7 cellular contexts compared by ENCODE assay signal in the genomic region with DNA sequence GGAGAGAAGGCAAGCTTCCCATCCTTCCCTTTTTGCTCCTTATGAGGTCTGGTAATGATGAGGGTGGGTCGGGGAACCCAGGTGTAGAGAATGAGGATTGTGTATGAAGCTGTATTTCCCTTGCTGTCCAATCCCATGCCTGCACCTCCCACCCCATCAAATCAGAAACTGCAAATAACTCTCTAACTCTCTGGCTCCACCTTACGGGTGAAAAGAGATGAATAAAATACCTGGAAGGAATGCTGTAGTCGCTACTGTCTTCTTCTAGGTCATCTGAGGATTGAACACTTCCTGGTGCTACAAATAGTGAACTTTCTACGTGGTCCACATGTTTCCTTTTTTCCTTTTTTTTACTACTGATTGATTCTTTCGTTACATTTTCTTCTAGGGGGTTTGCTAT. TPM values are rescaled to one million over a fixed set of nuclear protein-coding genes. Genes with fewer than 3 reads are reported as not detected.
DNase-seq lines count a peak whose midpoint lies in the region; ATAC-seq, FAIRE-seq and TF ChIP-seq lines count a peak whose summit lies in the region.

No MANE protein-coding gene starts in this region.

- SMC1A ChIA-PET in GM12878 (lab: Charles Lee; ENCODE audit: uncharacterized antibody, unreplicated experiment) = interaction anchor here (0.9 to 2.9 kb wide), 12 partner anchors 10 to 115 kb away, joined by 3 to 18 read pairs (median 4); no protein-coding TSS in a partner anchor

- no peak overlapping the region for H3K4me3 Mint-ChIP-seq in osteocyte (ENCODE audit: unreplicated experiment)

- H3K4me1 ChIP-seq in GM12878 (ENCODE audit: control insufficient read depth, insufficient read depth, low read length) = no peaks in the 10 kb centered on the region

- no peak overlapping the region for H3K27ac Mint-ChIP-seq in osteocyte (ENCODE audit: unreplicated experiment)

- CTCF ChIA-PET in GM12878 (lab: Yijun Ruan, JAX) = interaction anchor here (0.6 to 4.6 kb wide), 23 partner anchors 9 to 508 kb away, joined by 3 to 54 read pairs (median 4); no protein-coding TSS in a partner anchor

- H3K4me3 ChIP-seq in HL-60 (replicated peaks; ENCODE audit: insufficient read depth, low read length) = no peak overlapping the region
- no peak overlapping the region for H3K4me3 ChIP-seq in GM12878

- no TSS peak for BruUV-seq in GM12878 (replicated peaks; lab: Mats Ljungman, UMichigan)

- H2AFZ ChIP-seq in GM12878 (ENCODE audit: control insufficient read depth, low read depth, low read length) = no peak overlapping the region

- TF ChIP-seq POLR2A in GM12892 (IDR thresholded peaks at IDR 0.05; ENCODE audit: low read depth, low read length) (no peak), GM12878 (IDR thresholded peaks at IDR 0.05; ENCODE audit: low read depth, low read length) (no peak)

- TF ChIP-seq CTCF in HL-60 (IDR thresholded peaks at IDR 0.05; ENCODE audit: insufficient read depth, low read length) = no peak
- TF ChIP-seq CTCF in GM12878 (IDR thresholded peaks at IDR 0.05 in 2 of 3, conservative IDR thresholded peaks at IDR 0.05 in 1 of 3; ENCODE audit: control insufficient read depth in 2 of 3, extremely low read depth in 1 of 3, insufficient read depth in 1 of 3, low read depth in 3 of 3, low read length in 3 of 3) = peak; percentile 30 to 53 (median 52); a peak in 5 of 6 replicates
- TF ChIP-seq CTCF in osteocyte (IDR thresholded peaks at IDR 0.05) = peak; percentile 20

- H3K36me3 ChIP-seq in GM12878 (ENCODE audit: control insufficient read depth in 2 of 2, insufficient read depth in 2 of 2, low read length in 1 of 2) = no peaks in the 10 kb centered on the region; a peak in 1 of 4 replicates

- in situ Hi-C loops in GM12878 (cut with MboI) = loop anchor here (10.0 kb wide), 1 partner anchor 511 kb away; no protein-coding TSS in a partner anchor

- no peak overlapping the region for H3K27ac ChIP-seq in HL-60 (replicated peaks)
- no peak overlapping the region for H3K27ac ChIP-seq in GM12878 (ENCODE audit: control insufficient read depth, insufficient read depth)

- H3K79me2 ChIP-seq in GM12878 (ENCODE audit: control insufficient read depth, insufficient read depth, low read length) = no peaks in the 10 kb centered on the region

- H4K20me1 ChIP-seq in GM12878 (ENCODE audit: control insufficient read depth, insufficient read depth) = no peaks in the 10 kb centered on the region

- TF ChIP-seq EP300 in GM12878 (IDR thresholded peaks at IDR 0.05; ENCODE audit: borderline replicate concordance in 1 of 2, control insufficient read depth in 1 of 2, low read depth in 2 of 2, low read length in 2 of 2) = no peak

- no peaks in the 10 kb centered on the region for H3K9me3 Mint-ChIP-seq in osteocyte (ENCODE audit: unreplicated experiment)

- RAD21 ChIA-PET in GM12878 (lab: Charles Lee; ENCODE audit: unreplicated experiment) = interaction anchor here (0.7 to 2.5 kb wide), 15 partner anchors 9 to 507 kb away, joined by 3 to 15 read pairs (median 3); no protein-coding TSS in a partner anchor

- no peaks in the 10 kb centered on the region for H3K4me1 Mint-ChIP-seq in osteocyte (ENCODE audit: unreplicated experiment)

- H3K36me3 Mint-ChIP-seq in osteocyte (ENCODE audit: unreplicated experiment) = no peaks in the 10 kb centered on the region

- POLR2A ChIA-PET in GM12878 (lab: Charles Lee) = interaction anchor here (0.9 to 1.3 kb wide), 2 partner anchors 12 to 22 kb away, joined by 4 read pairs; no protein-coding TSS in a partner anchor

- WGBS in GM12878 (ENCODE audit: insufficient coverage, insufficient replicate concordance, low lambda C conversion rate, missing lambda C conversion rate) = 24% methylated on average over 5 of the region's 5 CpGs

- no peaks in the 10 kb centered on the region for H3K9me3 ChIP-seq in GM12878 (replicated peaks; ENCODE audit: control insufficient read depth, insufficient read depth, low read length)

- H3K4me2 ChIP-seq in GM12878 (ENCODE audit: control insufficient read depth, insufficient read depth) = no peak overlapping the region

- peak; percentile 88 for ATAC-seq in GM12878

- intact Hi-C loops in GM12878 (cut with micrococcal nuclease; ENCODE audit: unreplicated experiment) = loop anchor here (2.0 kb wide), 1 partner anchor 507 kb away; no protein-coding TSS in a partner anchor

- no peak overlapping the region for H3K9ac ChIP-seq in GM12878 (ENCODE audit: control insufficient read depth, insufficient read depth, low read length)

- peak; percentile 75 for TF ChIP-seq RAD21 in GM12878 (IDR thresholded peaks at IDR 0.05; ENCODE audit: insufficient read depth, low read depth, low read length)

- no peak for DNase-seq in GM12892 (ENCODE audit: insufficient read length)
- DNase-seq in HL-60 (ENCODE audit: low read depth in 1 of 2, low spot score in 1 of 2) = peak; percentile 10 to 39
- DNase-seq in GM12878 (ENCODE audit: low read depth, low spot score) = no peak
- DNase-seq in osteocyte (ENCODE audit: extremely low spot score, unreplicated experiment) = no peak
- DNase-seq in occipital lobe (lab: John Stamatoyannopoulos, UW) = no peak
- DNase-seq in cortex of kidney (lab: John Stamatoyannopoulos, UW) = no peak
- DNase-seq in activated gamma-delta T cell treated with Interleukin-2 at 50 U/mL for 16 hours = no peak

- no peaks in the 10 kb centered on the region for H3K27me3 Mint-ChIP-seq in osteocyte (ENCODE audit: unreplicated experiment)

- peak; percentile 30 for FAIRE-seq in GM12892 (lab: Jason Lieb, UNC)
- FAIRE-seq in GM12878 (lab: Jason Lieb, UNC) = peak; percentile 57

- no peaks in the 10 kb centered on the region for H3K27me3 ChIP-seq in HL-60 (ENCODE audit: insufficient read depth, poor library complexity, severe bottlenecking)
- H3K27me3 ChIP-seq in GM12878 (replicated peaks in 1 of 2; ENCODE audit: control insufficient read depth in 2 of 2, insufficient read depth in 2 of 2, low read length in 1 of 2) = no peaks in the 10 kb centered on the region

TF ChIP-seq in GM12878, 131 proteins besides CTCF, POLR2A, EP300 and RAD21 (continues in another document):
- TF ChIP-seq MTA2 (IDR thresholded peaks at IDR 0.05; ENCODE audit: low read depth) (0 out of 2 replicates have a peak, but pooled peaks have one; percentile 15), SMC3 (IDR thresholded peaks at IDR 0.05; ENCODE audit: borderline replicate concordance, low read length) (peak; percentile 68; the same call in 1 of the 2 replicates), ETV6 (conservative IDR thresholded peaks at IDR 0.05 in 1 of 2, IDR thresholded peaks at IDR 0.05 in 1 of 2; ENCODE audit: borderline replicate concordance in 1 of 2, low read depth in 1 of 2) (no peak), NR2F1 (conservative IDR thresholded peaks at IDR 0.05) (no peak), YBX1 (IDR thresholded peaks at IDR 0.05) (no peak), PAX5 (IDR thresholded peaks at IDR 0.05; ENCODE audit: borderline replicate concordance, low read depth, low read length) (no peak)
- TF ChIP-seq, protein P1, sequence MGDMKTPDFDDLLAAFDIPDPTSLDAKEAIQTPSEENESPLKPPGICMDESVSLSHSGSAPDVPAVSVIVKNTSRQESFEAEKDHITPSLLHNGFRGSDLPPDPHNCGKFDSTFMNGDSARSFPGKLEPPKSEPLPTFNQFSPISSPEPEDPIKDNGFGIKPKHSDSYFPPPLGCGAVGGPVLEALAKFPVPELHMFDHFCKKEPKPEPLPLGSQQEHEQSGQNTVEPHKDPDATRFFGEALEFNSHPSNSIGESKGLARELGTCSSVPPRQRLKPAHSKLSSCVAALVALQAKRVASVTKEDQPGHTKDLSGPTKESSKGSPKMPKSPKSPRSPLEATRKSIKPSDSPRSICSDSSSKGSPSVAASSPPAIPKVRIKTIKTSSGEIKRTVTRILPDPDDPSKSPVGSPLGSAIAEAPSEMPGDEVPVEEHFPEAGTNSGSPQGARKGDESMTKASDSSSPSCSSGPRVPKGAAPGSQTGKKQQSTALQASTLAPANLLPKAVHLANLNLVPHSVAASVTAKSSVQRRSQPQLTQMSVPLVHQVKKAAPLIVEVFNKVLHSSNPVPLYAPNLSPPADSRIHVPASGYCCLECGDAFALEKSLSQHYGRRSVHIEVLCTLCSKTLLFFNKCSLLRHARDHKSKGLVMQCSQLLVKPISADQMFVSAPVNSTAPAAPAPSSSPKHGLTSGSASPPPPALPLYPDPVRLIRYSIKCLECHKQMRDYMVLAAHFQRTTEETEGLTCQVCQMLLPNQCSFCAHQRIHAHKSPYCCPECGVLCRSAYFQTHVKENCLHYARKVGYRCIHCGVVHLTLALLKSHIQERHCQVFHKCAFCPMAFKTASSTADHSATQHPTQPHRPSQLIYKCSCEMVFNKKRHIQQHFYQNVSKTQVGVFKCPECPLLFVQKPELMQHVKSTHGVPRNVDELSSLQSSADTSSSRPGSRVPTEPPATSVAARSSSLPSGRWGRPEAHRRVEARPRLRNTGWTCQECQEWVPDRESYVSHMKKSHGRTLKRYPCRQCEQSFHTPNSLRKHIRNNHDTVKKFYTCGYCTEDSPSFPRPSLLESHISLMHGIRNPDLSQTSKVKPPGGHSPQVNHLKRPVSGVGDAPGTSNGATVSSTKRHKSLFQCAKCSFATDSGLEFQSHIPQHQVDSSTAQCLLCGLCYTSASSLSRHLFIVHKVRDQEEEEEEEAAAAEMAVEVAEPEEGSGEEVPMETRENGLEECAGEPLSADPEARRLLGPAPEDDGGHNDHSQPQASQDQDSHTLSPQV (IDR thresholded peaks at IDR 0.05) = no peak

RNA-seq across cellular contexts. Expression of gene DICER1, which starts 38.9 kb away (rescaled TPM):
- polyA plus RNA-seq in GM12892 (2012; ENCODE audit: missing spikeins) = 21.2 TPM
- total RNA-seq in GM12878 (2013; cell fraction: nucleolus; rRNA removed) = 246 and 321 TPM in 2 replicates
- total RNA-seq in GM12878 (2014; rRNA removed) (69.4 and 86.8 TPM in 2 replicates), GM12878 (2014; rRNA removed; fragmentation: Illumina TruSeq; extraction: Trizol) (42.8 and 46.1 TPM in 2 replicates), GM12878 (2021) (47.9 and 51.9 TPM in 2 replicates), osteocyte (51.7 and 55.9 TPM in 2 replicates), occipital lobe (296 TPM)
- polyA plus RNA-seq in GM12878 (2011; ENCODE audit: low read depth) = 19.6 TPM
- polyA plus RNA-seq in GM12878 (2011; rRNA removed) (70.8 and 85.7 TPM in 2 replicates), GM12878 (2014; fragmentation: Illumina TruSeq; extraction: Trizol) (43.1 and 43.6 TPM in 2 replicates), GM12878 (2014; fragmentation: Nextera tagmentation; extraction: Ambion mirVana) (1 to 10 TPM; 6.8 to 9.8 TPM), GM12878 (2014; rRNA removed) (22.2 and 28.7 TPM in 2 replicates), GM12878 (2016; fragmentation: Nextera tagmentation; extraction: Ambion mirVana) (10 to 100 TPM; 29.2 to 31.4 TPM)
- polyA plus RNA-seq in GM12878 (2011; cell fraction: cytosol; rRNA removed) = 26.8 and 32.2 TPM in 2 replicates
- polyA plus RNA-seq in GM12878 (2011; cell fraction: nucleus; rRNA removed) = 67.8 and 75.4 TPM in 2 replicates
- polyA plus RNA-seq in GM12878 (2012) = 18.2 and 18.4 TPM in 2 replicates
- polyA minus RNA-seq in GM12878 (2011; rRNA and poly(A)+ RNA removed) = 83.1 and 96.8 TPM in 2 replicates
- 27.8 and 30.6 TPM in 2 replicates for polyA minus RNA-seq in GM12878 (2011; cell fraction: cytosol; rRNA and poly(A)+ RNA removed)
- polyA minus RNA-seq in GM12878 (2011; cell fraction: nucleus; rRNA and poly(A)+ RNA removed) = 89.8 and 92.1 TPM in 2 replicates

Comparison
In these comparisons a context has a peak if more than half of its experiments do, and no peak if none do; other contexts are left out.
1. DNase-seq: peak in HL-60 (2 of 2); none in GM12892 (single experiment), GM12878 (single experiment), osteocyte (single experiment), occipital lobe (single experiment), cortex of kidney (single experiment) and activated gamma-delta T cell treated with Interleukin-2 at 50 U/mL for 16 hours (single experiment).